Comparison of ENCODE assay signal across 8 cellular contexts in the genomic region with DNA sequence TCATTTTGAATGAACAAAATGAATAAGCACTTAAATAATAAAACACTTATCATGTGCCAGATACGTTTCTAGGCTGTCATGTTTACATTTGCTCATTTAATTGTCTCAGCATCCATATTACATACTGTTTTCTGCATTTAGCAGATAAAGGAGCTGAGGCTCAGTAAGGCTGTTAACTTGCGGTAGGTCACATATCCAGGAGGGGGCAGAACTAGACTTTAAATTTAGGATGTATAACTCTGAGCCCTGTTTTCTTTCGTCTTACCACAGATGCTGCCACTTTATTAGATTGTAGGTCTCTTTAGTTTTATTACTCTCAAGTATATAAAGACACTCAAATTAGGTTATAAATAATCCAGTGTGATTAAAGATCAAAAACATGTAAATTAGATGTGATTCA. TPM values are rescaled to one million over a fixed set of nuclear protein-coding genes. Genes with fewer than 3 reads are reported as not detected.
DNase-seq lines count a peak whose midpoint lies in the region; ATAC-seq lines count a peak whose summit lies in the region.

No MANE protein-coding gene starts in this region.

- ATAC-seq in GM19043 (IDR thresholded peaks at IDR 0.05; ENCODE audit: low read depth, unreplicated experiment) (peak; percentile 49), esophagus mucosa (peak; percentile 54), GM19328 (IDR thresholded peaks at IDR 0.05; ENCODE audit: unreplicated experiment) (no peak)
- peak; percentile 67 for ATAC-seq in stimulated activated naive CD8-positive, alpha-beta T cell treated with anti-CD3 and anti-CD28 coated beads, Interleukin-15, amount 100 ng/mL, for 72 hours

- no peak overlapping the region for H3K4me3 Mint-ChIP-seq in stimulated activated naive CD8-positive, alpha-beta T cell treated with anti-CD3 and anti-CD28 coated beads, Interleukin-15, amount 100 ng/mL, for 72 hours

- peak; percentile 38 for DNase-seq in CD1c-positive myeloid dendritic cell (ENCODE audit: extremely low spot score)
- peak; percentile 67 for DNase-seq in NCI-H82 (lab: John Stamatoyannopoulos, UW)
- DNase-seq in stimulated activated naive CD8-positive, alpha-beta T cell treated with anti-CD3 and anti-CD28 coated beads, Interleukin-15, amount 100 ng/mL, for 72 hours = no peak
- DNase-seq in dedifferentiated amniotic fluid mesenchymal stem cell (ENCODE audit: extremely low spot score) = no peak
- no peak for DNase-seq in cerebellar nuclear complex (lab: John Stamatoyannopoulos, UW)

- no peaks in the 10 kb centered on the region for H3K9me3 Mint-ChIP-seq in stimulated activated naive CD8-positive, alpha-beta T cell treated with anti-CD3 and anti-CD28 coated beads, Interleukin-15, amount 100 ng/mL, for 72 hours

- no peak overlapping the region for H3K27ac Mint-ChIP-seq in stimulated activated naive CD8-positive, alpha-beta T cell treated with anti-CD3 and anti-CD28 coated beads, Interleukin-15, amount 100 ng/mL, for 72 hours

- no peaks in the 10 kb centered on the region for H3K4me1 Mint-ChIP-seq in stimulated activated naive CD8-positive, alpha-beta T cell treated with anti-CD3 and anti-CD28 coated beads, Interleukin-15, amount 100 ng/mL, for 72 hours

- no peaks in the 10 kb centered on the region for H3K27me3 Mint-ChIP-seq in stimulated activated naive CD8-positive, alpha-beta T cell treated with anti-CD3 and anti-CD28 coated beads, Interleukin-15, amount 100 ng/mL, for 72 hours

RNA-seq across cellular contexts. Expression of a gene that starts 17.7 kb away (rescaled TPM):
- total RNA-seq in esophagus mucosa = 15.1 TPM

RNA-seq across cellular contexts. Expression of a gene that starts 17.9 kb away (rescaled TPM):
- total RNA-seq in esophagus mucosa = 12.2 TPM

RNA-seq across cellular contexts. Expression of a gene that starts 29.6 kb away (rescaled TPM):
- total RNA-seq in esophagus mucosa = 164 TPM

RNA-seq across cellular contexts. Expression of a gene that starts 59.4 kb away (rescaled TPM):
- 14.3 TPM for total RNA-seq in esophagus mucosa

Comparison
In these comparisons a context has a peak if more than half of its experiments do, and no peak if none do; other contexts are left out.
1. DNase-seq: peak in CD1c-positive myeloid dendritic cell (single experiment) and NCI-H82 (single experiment); none in stimulated activated naive CD8-positive, alpha-beta T cell treated with anti-CD3 and anti-CD28 coated beads, Interleukin-15, amount 100 ng/mL, for 72 hours (0 of 2), dedifferentiated amniotic fluid mesenchymal stem cell (single experiment) and cerebellar nuclear complex (0 of 2).